9 cellular contexts compared by ENCODE assay signal in genomic region chr1:207565546-207566468, GRCh38.
DNase-seq lines count a peak whose midpoint lies in the region; ATAC-seq, FAIRE-seq and TF ChIP-seq lines count a peak whose summit lies in the region.
"Had no signal": no experiment of that assay in that cellular context is flagged by ENCODE, and none has a peak within 500 bp of the region (broad histone marks: within the 10 kb centered on the region; RNA-seq: fewer than 3 reads in every experiment).

No MANE protein-coding gene starts in this region.

- no peaks in the 10 kb centered on the region for H3K36me3 ChIP-seq in RWPE2 (ENCODE audit: low read depth)

- H3K27ac ChIP-seq in 22Rv1 (no peak overlapping the region), RWPE2 (ENCODE audit: poor library complexity, severe bottlenecking) (no peak overlapping the region)
- H3K27ac ChIP-seq: epithelial cell of prostate had no signal

- no peaks in the 10 kb centered on the region for H3K4me1 ChIP-seq in RWPE2 (ENCODE audit: insufficient read depth, poor library complexity, severe bottlenecking)

- no peak for FAIRE-seq in GM12892 (lab: Jason Lieb, UNC)

- TF ChIP-seq POLR2A in GM12892 (IDR thresholded peaks at IDR 0.05; ENCODE audit: low read depth, low read length): no peak

- H3K27me3 ChIP-seq in RWPE2 (ENCODE audit: insufficient read depth, poor library complexity, severe bottlenecking): no peaks in the 10 kb centered on the region

- TF ChIP-seq CTCF in 22Rv1 (IDR thresholded peaks at IDR 0.05) (peak; percentile 86), RWPE2 (IDR thresholded peaks at IDR 0.05; ENCODE audit: poor library complexity, severe bottlenecking) (peak; percentile 58)

- H3K9me3 ChIP-seq in RWPE2 (ENCODE audit: severe bottlenecking): no peaks in the 10 kb centered on the region

- intact Hi-C loops in head of caudate nucleus (cut with DNase I): no loop called here

- ATAC-seq in RWPE2 (ENCODE audit: low read depth) (peak; percentile 66), HG03432 (IDR thresholded peaks at IDR 0.05; ENCODE audit: unreplicated experiment) (no peak)

- DNase-seq in ELR (ENCODE audit: low read depth) (peak; percentile 49), RWPE2 (ENCODE audit: low spot score) (no peak), head of caudate nucleus (peak in 41 of 42 donors; percentile 5 to 85 (median 55)), 8988T (no peak), GM12892 (ENCODE audit: insufficient read length) (no peak), NCI-H446 treated with DMSO at 0.1 percent for 48 hours (lab: John Stamatoyannopoulos, UW) (no peak)

- no peak overlapping the region for H3K4me3 ChIP-seq in RWPE2 (ENCODE audit: severe bottlenecking)

Comparison
In these comparisons a context has a peak if more than half of its experiments do, and no peak if none do; other contexts are left out.
1. DNase-seq: peak in ELR (single experiment) and head of caudate nucleus (41 of 42); none in RWPE2 (single experiment), 8988T (single experiment), GM12892 (single experiment) and NCI-H446 treated with DMSO at 0.1 percent for 48 hours (single experiment).